1 cellular context compared by ENCODE assay signal in the genomic region with DNA sequence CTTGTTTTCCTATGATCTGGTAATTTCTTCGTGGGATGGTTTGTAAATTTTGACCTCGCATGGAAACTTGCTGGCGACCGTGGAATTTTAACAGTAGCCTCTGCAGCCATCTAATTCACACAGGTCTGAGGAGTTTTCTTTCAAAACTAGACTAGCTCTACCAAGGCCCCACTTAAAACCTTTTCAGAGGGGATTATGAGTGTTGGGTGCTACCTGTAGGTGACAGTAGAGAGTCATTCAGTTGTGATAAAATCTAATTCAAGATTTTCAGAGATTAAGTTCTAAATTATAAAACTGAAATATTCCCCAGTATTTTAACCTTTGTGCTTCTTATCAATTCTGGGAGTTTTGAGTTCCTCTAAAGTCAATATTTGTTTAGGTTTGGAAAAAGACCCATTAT.
TF ChIP-seq lines count a peak whose summit lies in the region.

No MANE protein-coding gene starts in this region.

TF ChIP-seq in HepG2, 621 proteins besides CTCF, POLR2A, EP300 and RAD21:
- TF ChIP-seq ZNF572 (CRISPR knock-in tag; IDR thresholded peaks at IDR 0.05) (no peak), KMT2B (CRISPR knock-in tag; IDR thresholded peaks at IDR 0.05) (no peak), DNMT1 (CRISPR knock-in tag; IDR thresholded peaks at IDR 0.05) (no peak), GABPB1 (CRISPR knock-in tag; IDR thresholded peaks at IDR 0.05) (no peak), BRD4 (CRISPR knock-in tag; IDR thresholded peaks at IDR 0.05) (no peak), MTF2 (CRISPR knock-in tag; IDR thresholded peaks at IDR 0.05; ENCODE audit: borderline replicate concordance) (no peak), KLF11 (CRISPR knock-in tag; IDR thresholded peaks at IDR 0.05) (no peak), SMYD3 (CRISPR knock-in tag; IDR thresholded peaks at IDR 0.05) (no peak), DPF2 (CRISPR knock-in tag; IDR thresholded peaks at IDR 0.05; ENCODE audit: borderline replicate concordance, low read depth) (no peak)
- TF ChIP-seq, protein P1, sequence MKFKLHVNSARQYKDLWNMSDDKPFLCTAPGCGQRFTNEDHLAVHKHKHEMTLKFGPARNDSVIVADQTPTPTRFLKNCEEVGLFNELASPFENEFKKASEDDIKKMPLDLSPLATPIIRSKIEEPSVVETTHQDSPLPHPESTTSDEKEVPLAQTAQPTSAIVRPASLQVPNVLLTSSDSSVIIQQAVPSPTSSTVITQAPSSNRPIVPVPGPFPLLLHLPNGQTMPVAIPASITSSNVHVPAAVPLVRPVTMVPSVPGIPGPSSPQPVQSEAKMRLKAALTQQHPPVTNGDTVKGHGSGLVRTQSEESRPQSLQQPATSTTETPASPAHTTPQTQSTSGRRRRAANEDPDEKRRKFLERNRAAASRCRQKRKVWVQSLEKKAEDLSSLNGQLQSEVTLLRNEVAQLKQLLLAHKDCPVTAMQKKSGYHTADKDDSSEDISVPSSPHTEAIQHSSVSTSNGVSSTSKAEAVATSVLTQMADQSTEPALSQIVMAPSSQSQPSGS (CRISPR knock-in tag; IDR thresholded peaks at IDR 0.05), result no peak
- TF ChIP-seq, protein P2, sequence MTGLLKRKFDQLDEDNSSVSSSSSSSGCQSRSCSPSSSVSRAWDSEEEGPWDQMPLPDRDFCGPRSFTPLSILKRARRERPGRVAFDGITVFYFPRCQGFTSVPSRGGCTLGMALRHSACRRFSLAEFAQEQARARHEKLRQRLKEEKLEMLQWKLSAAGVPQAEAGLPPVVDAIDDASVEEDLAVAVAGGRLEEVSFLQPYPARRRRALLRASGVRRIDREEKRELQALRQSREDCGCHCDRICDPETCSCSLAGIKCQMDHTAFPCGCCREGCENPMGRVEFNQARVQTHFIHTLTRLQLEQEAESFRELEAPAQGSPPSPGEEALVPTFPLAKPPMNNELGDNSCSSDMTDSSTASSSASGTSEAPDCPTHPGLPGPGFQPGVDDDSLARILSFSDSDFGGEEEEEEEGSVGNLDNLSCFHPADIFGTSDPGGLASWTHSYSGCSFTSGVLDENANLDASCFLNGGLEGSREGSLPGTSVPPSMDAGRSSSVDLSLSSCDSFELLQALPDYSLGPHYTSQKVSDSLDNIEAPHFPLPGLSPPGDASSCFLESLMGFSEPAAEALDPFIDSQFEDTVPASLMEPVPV (CRISPR knock-in tag; IDR thresholded peaks at IDR 0.05), result no peak
